20 cellular contexts compared by ENCODE assay signal in the genomic region with DNA sequence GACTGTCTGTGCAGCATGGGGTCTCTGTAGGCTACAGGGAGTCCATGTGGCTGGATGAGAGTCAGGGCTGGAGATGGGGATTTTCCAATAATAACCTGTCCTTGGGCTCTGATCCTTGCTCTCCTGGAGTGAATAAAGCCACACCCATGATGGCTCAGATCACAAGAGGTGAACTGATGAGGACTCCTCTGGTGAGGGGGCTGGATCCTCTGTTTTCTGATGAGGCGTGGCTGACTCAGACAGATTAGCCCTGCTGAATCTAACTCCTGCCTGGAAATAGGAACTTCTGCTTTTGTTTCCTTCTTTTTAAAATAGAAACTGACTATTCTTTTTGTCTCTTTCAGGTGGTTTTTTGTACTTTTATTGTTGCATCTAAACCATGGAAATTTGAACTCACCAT. TPM values are rescaled to one million over a fixed set of nuclear protein-coding genes. Genes with fewer than 3 reads are reported as not detected.
DNase-seq lines count a peak whose midpoint lies in the region; ATAC-seq lines count a peak whose summit lies in the region.
"Had no signal": no experiment of that assay in that cellular context is flagged by ENCODE, and none has a peak within 500 bp of the region (broad histone marks: within the 10 kb centered on the region; RNA-seq: fewer than 3 reads in every experiment).

No MANE protein-coding gene starts in this region.

- DNase-seq in HT1080 (ENCODE audit: low read depth) (peak; percentile 26), RKO (ENCODE audit: low spot score) (peak; percentile 11), NCI-H2196 treated with DMSO at 0.1 percent for 48 hours (lab: John Stamatoyannopoulos, UW; ENCODE audit: unreplicated experiment) (no peak), T-helper 1 cell (no peak), anterior cingulate cortex (lab: John Stamatoyannopoulos, UW) (no peak)
- DNase-seq in effector CD8-positive, alpha-beta T cell (lab: John Stamatoyannopoulos, UW) = no peak
- DNase-seq: activated CD4-positive, alpha-beta memory T cell treated with anti-CD3 and anti-CD28 coated beads for 36 hours; activated naive CD8-positive, alpha-beta T cell treated with anti-CD3 and anti-CD28 coated beads, Interleukin-2, amount 50 U/mL, for 24 hours; activated T-cell treated with anti-CD3 and anti-CD28 coated beads, Interleukin-2, amount 50 U/mL, for 4 hours; NCI-H1930; NK-92 treated with Interleukin-12 subunit alpha and Interleukin-12 subunit beta, amount 100 ng/mL, for 24 hours; sigmoid colon; stimulated activated CD4-positive, alpha-beta T cell treated with anti-CD3 and anti-CD28 coated beads, Interleukin-2, amount 100 ng/mL, for 24 hours had no signal

- H3K9ac ChIP-seq in BLaER1 = no peak overlapping the region

- no peaks in the 10 kb centered on the region for H3K36me3 ChIP-seq in BLaER1
- H3K36me3 ChIP-seq: sigmoid colon, suprapubic skin had no signal

- no peaks in the 10 kb centered on the region for H4K20me1 ChIP-seq in BLaER1

- H3K27ac ChIP-seq in BLaER1 = no peak overlapping the region
- H3K27ac ChIP-seq: sigmoid colon, suprapubic skin had no signal

- H3K27me3 ChIP-seq in BLaER1 = no peaks in the 10 kb centered on the region
- H3K27me3 ChIP-seq: sigmoid colon, suprapubic skin had no signal

- peak; percentile 29 for ATAC-seq in esophagus mucosa
- ATAC-seq: activated naive CD8-positive, alpha-beta T cell treated with anti-CD3 and anti-CD28 coated beads, Interleukin-2, amount 50 U/mL, for 24 hours; activated T-cell treated with anti-CD3 and anti-CD28 coated beads, Interleukin-2, amount 50 U/mL, for 4 hours had no signal

- H3K4me2 ChIP-seq in BLaER1 = peak overlapping the region; percentile 31

- peaks cover 17% of the 10 kb centered on the region for H3K4me1 ChIP-seq in BLaER1
- H3K4me1 ChIP-seq: sigmoid colon, suprapubic skin had no signal

- no peaks in the 10 kb centered on the region for H3K9me3 ChIP-seq in BLaER1
- H3K9me3 ChIP-seq: sigmoid colon, suprapubic skin had no signal

- no peak overlapping the region for H3K4me3 ChIP-seq in BLaER1
- H3K4me3 ChIP-seq: sigmoid colon, suprapubic skin had no signal

RNA-seq across cellular contexts. Expression of gene CST9L, which starts 27.0 kb away (rescaled TPM):
- not detected in 2 replicates for total RNA-seq in HT1080 (2014; rRNA removed; shearing (Covaris generic))
- polyA plus RNA-seq in HT1080 (2015; cell fraction: cytosol; rRNA removed) = not detected in 2 replicates
- polyA plus RNA-seq in HT1080 (2015; cell fraction: nucleus; rRNA removed) = not detected in 2 replicates
- not detected for total RNA-seq in esophagus mucosa
- total RNA-seq: activated CD4-positive, alpha-beta memory T cell treated with anti-CD3 and anti-CD28 coated beads for 36 hours; activated T-cell treated with anti-CD3 and anti-CD28 coated beads, Interleukin-2, amount 50 U/mL, for 4 hours; cardiac septum; fibroblast of lung; osteoblast; sigmoid colon; SK-MEL-5; suprapubic skin had no signal
- polyA plus RNA-seq: fibroblast of lung, sigmoid colon had no signal

RNA-seq across cellular contexts. Expression of gene CST8, which starts 50.4 kb away (rescaled TPM):
- not detected in 2 replicates for total RNA-seq in HT1080 (2014; rRNA removed; shearing (Covaris generic))
- polyA plus RNA-seq in HT1080 (2015; cell fraction: cytosol; rRNA removed) = not detected in 2 replicates
- polyA plus RNA-seq in HT1080 (2015; cell fraction: nucleus; rRNA removed) = not detected in 2 replicates
- not detected for total RNA-seq in esophagus mucosa
- total RNA-seq: activated CD4-positive, alpha-beta memory T cell treated with anti-CD3 and anti-CD28 coated beads for 36 hours; activated T-cell treated with anti-CD3 and anti-CD28 coated beads, Interleukin-2, amount 50 U/mL, for 4 hours; cardiac septum; fibroblast of lung; osteoblast; sigmoid colon; SK-MEL-5; suprapubic skin had no signal
- polyA plus RNA-seq: fibroblast of lung, sigmoid colon had no signal

Comparison
In these comparisons a context has a peak if more than half of its experiments do, and no peak if none do; other contexts are left out.
1. DNase-seq: peak in HT1080 (single experiment) and RKO (single experiment); none in NCI-H2196 treated with DMSO at 0.1 percent for 48 hours (single experiment), T-helper 1 cell (0 of 5), effector CD8-positive, alpha-beta T cell (single experiment) and anterior cingulate cortex (0 of 58).